ENCODE assay signal across 17 cellular contexts in genomic region chr1:39368045-39368444, GRCh38.
DNase-seq lines count a peak whose midpoint lies in the region; ATAC-seq and TF ChIP-seq lines count a peak whose summit lies in the region.
"Had no signal": no experiment of that assay in that cellular context is flagged by ENCODE, and none has a peak within 500 bp of the region (broad histone marks: within the 10 kb centered on the region; RNA-seq: fewer than 3 reads in every experiment).

No MANE protein-coding gene starts in this region.

- intact Hi-C loops in thyroid gland (cut with DNase I), result loop anchor here (10.0 kb wide), 1 partner anchor 177 kb away; no protein-coding TSS in a partner anchor

- no peaks in the 10 kb centered on the region for H3K4me1 ChIP-seq in thyroid gland
- H3K4me1 ChIP-seq: BE2C, HAP-1 had no signal

- no peak for DNase-seq in T-helper 2 cell treated with Interferon-gamma antibody and Interleukin-4, amounts not matched to agents 5 μg/mL and 100 μg/mL, for 36 hours (ENCODE audit: low spot score)
- DNase-seq in T-helper 2 cell (no peak), immature natural killer cell (no peak), thyroid gland (peak; percentile 19 to 29), iPS-NIHi11 (ENCODE audit: low spot score) (no peak)
- DNase-seq: 8988T; BE2C; CD4-positive, alpha-beta memory T cell; DMS79; NCI-H187; NCI-H526 treated with DMSO at 0.1 percent for 48 hours; OCI-M1; SIG-M5 had no signal

- H3K36me3 Mint-ChIP-seq in T-helper 2 cell treated with Interferon-gamma antibody and Interleukin-4, amounts not matched to agents 5 μg/mL and 100 μg/mL, for 36 hours (ENCODE audit: low read depth), result peaks cover 65% of the 10 kb centered on the region
- H3K36me3 Mint-ChIP-seq in immature natural killer cell, result peaks cover 18 to 68% (median 27%) of the 10 kb centered on the region in 3 donors

- no peak for TF ChIP-seq CTCF in VCaP (conservative IDR thresholded peaks at IDR 0.05)
- TF ChIP-seq CTCF in thyroid gland (IDR thresholded peaks at IDR 0.05), result no peak

- ATAC-seq in HG03520 (IDR thresholded peaks at IDR 0.05; ENCODE audit: unreplicated experiment), result no peak
- no peak for ATAC-seq in HG03108 (IDR thresholded peaks at IDR 0.05; ENCODE audit: unreplicated experiment)

- no peaks in the 10 kb centered on the region for H3K27me3 ChIP-seq in thyroid gland
- H3K27me3 ChIP-seq: BE2C had no signal

- H3K27me3 Mint-ChIP-seq in T-helper 2 cell treated with Interferon-gamma antibody and Interleukin-4, amounts not matched to agents 5 μg/mL and 100 μg/mL, for 36 hours (ENCODE audit: low read depth), result no peaks in the 10 kb centered on the region
- peaks cover 0 to 2% (median 1%) of the 10 kb centered on the region in 3 donors for H3K27me3 Mint-ChIP-seq in immature natural killer cell (ENCODE audit: low read depth in 3 of 3)
- H3K27me3 Mint-ChIP-seq: CD4-positive, alpha-beta memory T cell had no signal

- H3K9me3 Mint-ChIP-seq in T-helper 2 cell treated with Interferon-gamma antibody and Interleukin-4, amounts not matched to agents 5 μg/mL and 100 μg/mL, for 36 hours, result no peaks in the 10 kb centered on the region
- H3K9me3 Mint-ChIP-seq in immature natural killer cell, result no peaks in the 10 kb centered on the region
- H3K9me3 Mint-ChIP-seq: CD4-positive, alpha-beta memory T cell had no signal

- TF ChIP-seq POLR2A in thyroid gland (IDR thresholded peaks at IDR 0.05), result no peak

- no peak overlapping the region for H3K4me3 ChIP-seq in thyroid gland (replicated peaks in 1 of 3)
- H3K4me3 ChIP-seq: HAP-1 had no signal

- H3K27ac ChIP-seq in VCaP (peak overlapping the region; percentile 70; the same call in 1 of the 2 replicates), thyroid gland (no peak overlapping the region)

- peak overlapping the region; percentile 20 for H3K27ac Mint-ChIP-seq in T-helper 2 cell treated with Interferon-gamma antibody and Interleukin-4, amounts not matched to agents 5 μg/mL and 100 μg/mL, for 36 hours
- peak overlapping the region in 4 of 6 donors; percentile 18 to 72 (median 42) for H3K27ac Mint-ChIP-seq in immature natural killer cell

- H3K36me3 ChIP-seq in thyroid gland, result peaks cover 32 to 35% of the 10 kb centered on the region in 2 donors
- H3K36me3 ChIP-seq: BE2C, HAP-1 had no signal

- WGBS in thyroid gland, 2 donors, result 79 to 89% methylated on average over 1 of the region's 1 CpG

- no peaks in the 10 kb centered on the region for H3K9me3 ChIP-seq in thyroid gland
- H3K9me3 ChIP-seq: BE2C, HAP-1 had no signal

- H3K4me1 Mint-ChIP-seq in T-helper 2 cell treated with Interferon-gamma antibody and Interleukin-4, amounts not matched to agents 5 μg/mL and 100 μg/mL, for 36 hours (ENCODE audit: low read depth), result no peaks in the 10 kb centered on the region
- no peaks in the 10 kb centered on the region for H3K4me1 Mint-ChIP-seq in immature natural killer cell

- no peak overlapping the region for H3K4me3 Mint-ChIP-seq in T-helper 2 cell treated with Interferon-gamma antibody and Interleukin-4, amounts not matched to agents 5 μg/mL and 100 μg/mL, for 36 hours
- H3K4me3 Mint-ChIP-seq in immature natural killer cell, result no peak overlapping the region
- H3K4me3 Mint-ChIP-seq: CD4-positive, alpha-beta memory T cell had no signal

Comparison
In these comparisons a context has a peak if more than half of its experiments do, and no peak if none do; other contexts are left out.
1. DNase-seq: peak in thyroid gland (2 of 2); none in T-helper 2 cell treated with Interferon-gamma antibody and Interleukin-4, amounts not matched to agents 5 μg/mL and 100 μg/mL, for 36 hours (single experiment), T-helper 2 cell (0 of 5), immature natural killer cell (0 of 3) and iPS-NIHi11 (single experiment).